Comparison of ENCODE assay signal across 5 cellular contexts in the genomic region with DNA sequence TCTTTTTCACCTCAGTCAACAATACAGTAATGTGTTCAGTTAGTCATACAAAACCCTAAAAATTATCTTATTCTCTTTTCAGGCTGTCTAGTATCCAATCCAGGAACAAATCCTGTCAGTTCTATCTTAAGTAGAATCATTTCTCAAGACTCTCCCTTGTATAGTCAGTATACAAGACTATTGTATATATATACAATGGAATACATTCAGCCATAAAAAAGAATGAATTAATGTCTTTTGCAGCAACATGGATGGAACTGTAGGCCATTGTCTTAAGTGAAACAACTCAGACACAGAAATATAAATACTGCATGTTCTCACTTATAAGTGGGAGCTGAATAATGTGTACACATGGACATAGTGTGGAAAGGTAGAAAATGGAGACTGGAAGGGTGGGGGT.
"Had no signal": no experiment of that assay in that cellular context is flagged by ENCODE, and none has a peak within 500 bp of the region (broad histone marks: within the 10 kb centered on the region; RNA-seq: fewer than 3 reads in every experiment).

No MANE protein-coding gene starts in this region.

- H3K27ac ChIP-seq: HL-60 had no signal

- H3K4me3 ChIP-seq: GM23338 had no signal

- DNase-seq: H9, HCEC 1CT, KBM-7 had no signal
